In genomic region chr7:100705753-100706671, GRCh38 we compare ENCODE assay signal across 8 cellular contexts. TPM values are rescaled to one million over a fixed set of nuclear protein-coding genes. Genes with fewer than 3 reads are reported as not detected.
DNase-seq lines count a peak whose midpoint lies in the region; ATAC-seq and TF ChIP-seq lines count a peak whose summit lies in the region.

POP7 (plus strand) TSS chr7:100706121; CDS start chr7:100706831, 710 bp downstream.

- intact Hi-C loops in activated CD4-positive, alpha-beta memory T cell treated with anti-CD3 and anti-CD28 coated beads for 36 hours (cut with micrococcal nuclease): loop anchor here (1.0 to 5.0 kb wide), 6 partner anchors 12 to 277 kb away; partner anchors contain the start of genes GIGYF1, GNB2, MEPCE and SLC12A9
- intact Hi-C loops in dorsolateral prefrontal cortex (cut with DNase I) (loop anchor here (1.0 to 5.0 kb wide), 6 partner anchors 11 to 239 kb away; partner anchors contain the start of genes SLC12A9 (in 2 of the 2) and GIGYF1 (in 1 of the 2)), right lobe of liver (cut with DNase I) (no loop called here)

- no peaks in the 10 kb centered on the region for H3K36me3 ChIP-seq in right lobe of liver

- ATAC-seq in GM19438 (IDR thresholded peaks at IDR 0.05; ENCODE audit: low read depth, unreplicated experiment) (peak; percentile 90), HG03575 (IDR thresholded peaks at IDR 0.05; ENCODE audit: extremely low read depth, insufficient number of reproducible peaks, low FRiP score, unreplicated experiment) (peak; percentile 36), right lobe of liver (peak; percentile 88 to 94 (median 92))

- no peaks in the 10 kb centered on the region for H3K9me3 Mint-ChIP-seq in activated CD4-positive, alpha-beta memory T cell treated with anti-CD3 and anti-CD28 coated beads for 36 hours

- H3K9me3 ChIP-seq in right lobe of liver: no peaks in the 10 kb centered on the region

- peak within 1 kb of the TSS; percentile 88 for H3K27ac Mint-ChIP-seq in activated CD4-positive, alpha-beta memory T cell treated with anti-CD3 and anti-CD28 coated beads for 36 hours

- WGBS in right lobe of liver (ENCODE audit: insufficient coverage, low coverage, low lambda C conversion rate, missing lambda C conversion rate): under 1% methylated on average over 51 of the region's 86 CpGs

- H3K27me3 ChIP-seq in dorsolateral prefrontal cortex (no peaks in the 10 kb centered on the region), right lobe of liver (no peaks in the 10 kb centered on the region)

- peak within 1 kb of the TSS; percentile 21 to 98 (median 92) for H3K27ac ChIP-seq in dorsolateral prefrontal cortex
- H3K27ac ChIP-seq in right lobe of liver: peak within 1 kb of the TSS; percentile 86 to 89 (median 86)

- TF ChIP-seq POLR2A in right lobe of liver (IDR thresholded peaks at IDR 0.05): peak; percentile 56

- TF ChIP-seq CTCF in dorsolateral prefrontal cortex (IDR thresholded peaks at IDR 0.05 in 54 of 56, conservative IDR thresholded peaks at IDR 0.05 in 2 of 56; ENCODE audit: low read depth in 1 of 56, partially characterized antibody in 56 of 56) (peak in 5 of 56 donors; percentile 2 to 31 (median 20)), right lobe of liver (IDR thresholded peaks at IDR 0.05) (no peak)

- H3K4me3 ChIP-seq in dorsolateral prefrontal cortex: peak within 1 kb of the TSS; percentile 62 to 100 (median 88)
- peak within 1 kb of the TSS; percentile 87 to 94 (median 94) for H3K4me3 ChIP-seq in right lobe of liver

- DNase-seq in CD1c-positive myeloid dendritic cell (ENCODE audit: extremely low spot score) (peak; percentile 99), NCI-H82 treated with DMSO at 0.1 percent for 48 hours (lab: John Stamatoyannopoulos, UW; ENCODE audit: unreplicated experiment) (peak; percentile 90), dorsolateral prefrontal cortex (peak; percentile 94 to 97 (median 96)), right lobe of liver (peak; percentile 99)
- peak; percentile 99 for DNase-seq in activated CD4-positive, alpha-beta memory T cell treated with anti-CD3 and anti-CD28 coated beads for 36 hours
- peak; percentile 98 to 99 for DNase-seq in stimulated activated CD4-positive, alpha-beta T cell treated with anti-CD3 and anti-CD28 coated beads, Interleukin-4, amount 100 ng/mL, for 4 hours

- peak within 1 kb of the TSS; percentile 90 for H3K4me3 Mint-ChIP-seq in activated CD4-positive, alpha-beta memory T cell treated with anti-CD3 and anti-CD28 coated beads for 36 hours

- CTCF ChIA-PET in activated CD4-positive, alpha-beta memory T cell treated with anti-CD3 and anti-CD28 coated beads for 36 hours (lab: Charles Lee): interaction anchor here (0.6 to 6.5 kb wide), 57 partner anchors 11 to 615 kb away, joined by 3 to 132 read pairs (median 4); partner anchors contain the start of genes EPO, FBXO24, GIGYF1 and GNB2

- H3K36me3 Mint-ChIP-seq in activated CD4-positive, alpha-beta memory T cell treated with anti-CD3 and anti-CD28 coated beads for 36 hours: peaks cover 8% of the 10 kb centered on the region

- POLR2A ChIA-PET in activated CD4-positive, alpha-beta memory T cell treated with anti-CD3 and anti-CD28 coated beads for 36 hours (lab: Charles Lee): interaction anchor here (0.6 to 2.3 kb wide), 25 partner anchors 11 to 580 kb away, joined by 3 to 38 read pairs (median 4); partner anchors contain the start of genes FBXO24, GIGYF1, GNB2 and MBLAC1

- H3K27me3 Mint-ChIP-seq in activated CD4-positive, alpha-beta memory T cell treated with anti-CD3 and anti-CD28 coated beads for 36 hours: no peaks in the 10 kb centered on the region

- H3K4me1 Mint-ChIP-seq in activated CD4-positive, alpha-beta memory T cell treated with anti-CD3 and anti-CD28 coated beads for 36 hours (ENCODE audit: low read depth): peaks cover 14% of the 10 kb centered on the region

- peaks cover 0 to 31% (median 7%) of the 10 kb centered on the region in 4 donors for H3K4me1 ChIP-seq in right lobe of liver

RNA-seq across cellular contexts. Expression of gene POP7, which starts in this region (rescaled TPM):
- total RNA-seq in activated CD4-positive, alpha-beta memory T cell treated with anti-CD3 and anti-CD28 coated beads for 36 hours: 10 to 100 TPM; 38.7 to 42.2 TPM
- total RNA-seq in dorsolateral prefrontal cortex: 10 to 100 TPM; 20.7 to 61.9 (median 42.4) TPM
- total RNA-seq in right lobe of liver: 10 to 100 TPM; 13.0 to 52.2 (median 29.2) TPM

Comparison
In these comparisons a context has a peak if more than half of its experiments do, and no peak if none do; other contexts are left out.
1. Peak in every context shown above with its lines: DNase-seq, ATAC-seq, H3K4me3 ChIP-seq and H3K27ac ChIP-seq.
2. ATAC-seq: peak in every context shown above with its lines; median percentile 92 in right lobe of liver; 90 in GM19438; 36 in HG03575.
3. intact Hi-C loops: an anchor here in activated CD4-positive, alpha-beta memory T cell treated with anti-CD3 and anti-CD28 coated beads for 36 hours (1.0 to 5.0 kb wide) and dorsolateral prefrontal cortex (1.0 to 5.0 kb wide); none called in right lobe of liver.